In the genomic region with DNA sequence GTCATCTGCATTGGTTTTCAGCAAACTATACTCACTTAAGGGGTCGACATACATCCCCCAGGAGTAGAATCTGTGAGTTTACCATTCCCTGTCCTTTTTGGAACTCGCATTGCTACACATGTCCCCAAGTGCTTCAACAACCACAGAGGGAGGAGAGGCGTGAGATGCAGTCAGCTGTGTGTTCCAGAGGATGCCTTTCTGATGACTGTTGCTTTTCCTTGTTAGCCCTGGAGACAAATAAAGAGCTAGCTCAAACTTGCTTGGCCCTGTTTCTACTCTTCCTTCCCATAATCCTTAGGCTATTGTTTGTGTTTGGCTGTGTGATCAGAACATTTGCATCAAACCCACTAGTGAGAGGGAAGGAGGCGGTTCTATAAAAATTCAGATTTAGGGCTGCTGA, we compare ENCODE assay signal across 14 cellular contexts.
DNase-seq lines count a peak whose midpoint lies in the region.
"Had no signal": no experiment of that assay in that cellular context is flagged by ENCODE, and none has a peak within 500 bp of the region (broad histone marks: within the 10 kb centered on the region; RNA-seq: fewer than 3 reads in every experiment).

No MANE protein-coding gene starts in this region.

- DNase-seq in DMS79 treated with DMSO at 0.1 percent for 48 hours (lab: John Stamatoyannopoulos, UW) = peak; percentile 58
- no peak for DNase-seq in DMS79 (lab: John Stamatoyannopoulos, UW)
- peak; percentile 15 for DNase-seq in RPMI7951 (ENCODE audit: low read depth)
- peak; percentile 6 for DNase-seq in fibroblast of peridontal ligament (ENCODE audit: extremely low read depth)
- DNase-seq in stromal cell of bone marrow (ENCODE audit: low read depth) = peak; percentile 10
- DNase-seq in NCI-H146 treated with DMSO at 0.1 percent for 48 hours (lab: John Stamatoyannopoulos, UW; ENCODE audit: unreplicated experiment) = no peak
- no peak for DNase-seq in activated CD4-positive, alpha-beta T cell treated with anti-CD3 and anti-CD28 coated beads, Interleukin-2, amount 50 U/mL, for 4 hours
- DNase-seq in NOMO-1 (lab: John Stamatoyannopoulos, UW; ENCODE audit: unreplicated experiment in 2 of 2) = no peak
- DNase-seq: activated CD4-positive, alpha-beta T cell treated with anti-CD3 and anti-CD28 coated beads for 48 hours; activated naive CD8-positive, alpha-beta T cell treated with anti-CD3 and anti-CD28 coated beads, Interleukin-2, amount 10 ng/mL, durations not matched to agents 7 days and 5 days; activated T-cell treated with anti-CD3 and anti-CD28 coated beads, Interleukin-2, amount 50 U/mL, for 1 hour; colonic mucosa; NCI-H1417; NCI-H510A treated with DMSO at 0.1 percent for 48 hours had no signal

Comparison
In these comparisons a context has a peak if more than half of its experiments do, and no peak if none do; other contexts are left out.
1. DNase-seq: peak in DMS79 treated with DMSO at 0.1 percent for 48 hours (single experiment), RPMI7951 (single experiment), fibroblast of peridontal ligament (single experiment) and stromal cell of bone marrow (single experiment); none in DMS79 (single experiment), NCI-H146 treated with DMSO at 0.1 percent for 48 hours (single experiment), activated CD4-positive, alpha-beta T cell treated with anti-CD3 and anti-CD28 coated beads, Interleukin-2, amount 50 U/mL, for 4 hours (0 of 2) and NOMO-1 (0 of 2).